ENCODE assay signal across 1 cellular context in genomic region chr2:212381428-212382102, GRCh38.
TF ChIP-seq lines count a peak whose summit lies in the region.

No MANE protein-coding gene starts in this region.

TF ChIP-seq in HEK293, 187 proteins besides CTCF, POLR2A, EP300 and RAD21 (continued from another document):
- TF ChIP-seq AEBP2 (tag by site-specific recombination; IDR thresholded peaks at IDR 0.05; ENCODE audit: borderline replicate concordance) (no peak), ZNF114 (tag by site-specific recombination; IDR thresholded peaks at IDR 0.05) (no peak), ZNF274 (IDR thresholded peaks at IDR 0.05; ENCODE audit: low read length) (no peak), ZNF274 (tag by site-specific recombination; IDR thresholded peaks at IDR 0.05; ENCODE audit: borderline replicate concordance) (no peak), PATZ1 (tag by site-specific recombination; IDR thresholded peaks at IDR 0.05) (no peak), ATF2 (tag by site-specific recombination; IDR thresholded peaks at IDR 0.05; ENCODE audit: low read depth) (peak; percentile 72)
TF ChIP-seq in HEK293: peak in this region for 3.
